Comparison of ENCODE assay signal across 9 cellular contexts in the genomic region with DNA sequence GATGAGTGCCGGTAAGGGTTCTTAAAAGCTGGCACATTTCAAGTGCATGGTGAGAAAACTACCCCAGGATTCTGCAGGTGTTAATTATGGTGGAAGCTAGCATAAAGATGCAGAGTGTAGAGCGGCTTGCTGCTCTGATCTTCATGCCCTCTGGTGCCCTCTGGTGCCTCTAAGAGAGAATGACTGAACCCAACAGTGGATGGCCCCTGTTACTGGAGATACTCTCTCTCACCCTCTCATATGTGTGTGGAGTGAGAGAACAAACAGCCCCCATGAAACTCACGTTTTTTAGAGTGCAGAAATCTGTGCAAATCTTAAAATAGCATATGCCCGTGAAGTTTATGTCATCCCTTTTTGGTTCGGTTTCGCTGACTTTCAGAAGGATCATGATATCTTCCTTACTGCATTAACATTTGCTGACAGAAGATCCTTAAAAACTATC.
DNase-seq lines count a peak whose midpoint lies in the region; ATAC-seq and TF ChIP-seq lines count a peak whose summit lies in the region.
"Had no signal": no experiment of that assay in that cellular context is flagged by ENCODE, and none has a peak within 500 bp of the region (broad histone marks: within the 10 kb centered on the region; RNA-seq: fewer than 3 reads in every experiment).

No MANE protein-coding gene starts in this region.

- no peak overlapping the region for H2AFZ ChIP-seq in HCT116 (ENCODE audit: low read depth, low read length, poor library complexity, severe bottlenecking)

- TF ChIP-seq CTCF in GM12875 (IDR thresholded peaks at IDR 0.05; ENCODE audit: borderline replicate concordance, insufficient read depth, low read depth, low read length), result peak; percentile 82
- peak in 2 of 3 experiments; percentile 54 to 56; a peak in 4 of 6 replicates for TF ChIP-seq CTCF in HCT116 (IDR thresholded peaks at IDR 0.05 in 2 of 3, conservative IDR thresholded peaks at IDR 0.05 in 1 of 3; ENCODE audit: borderline replicate concordance in 1 of 3, insufficient read depth in 1 of 3, low read depth in 2 of 3, low read length in 2 of 3)
- TF ChIP-seq CTCF in LNCaP clone FGC (IDR thresholded peaks at IDR 0.05; ENCODE audit: control insufficient read depth, extremely low read depth, insufficient read depth), result peak; percentile 80
- peak; percentile 85 for TF ChIP-seq CTCF in RWPE1 (conservative IDR thresholded peaks at IDR 0.05; ENCODE audit: low read depth)

- no peak for TF ChIP-seq POLR2A in HCT116 (IDR thresholded peaks at IDR 0.05; ENCODE audit: borderline replicate concordance, extremely low read depth, insufficient read depth, insufficient read length)

- H3K36me3 ChIP-seq in HCT116 (ENCODE audit: control insufficient read depth in 1 of 2, insufficient read depth in 2 of 2, low read length in 2 of 2), result no peaks in the 10 kb centered on the region

- H3K4me3 ChIP-seq in GM12875 (ENCODE audit: low read depth, low read length), result no peak overlapping the region
- H3K4me3 ChIP-seq in HCT116 (replicated peaks in 1 of 2; ENCODE audit: low read depth in 1 of 2, low read length in 2 of 2), result no peak overlapping the region
- no peak overlapping the region for H3K4me3 ChIP-seq in LNCaP clone FGC (ENCODE audit: low read depth, low read length)

- H3K27me3 ChIP-seq in HCT116 (ENCODE audit: insufficient read depth, low read length), result no peaks in the 10 kb centered on the region

- H3K27ac Mint-ChIP-seq in activated naive CD4-positive, alpha-beta T cell treated with anti-CD3 and anti-CD28 coated beads, Interleukin-2, amount 50 U/mL, for 72 hours, result no peak overlapping the region
- H3K27ac Mint-ChIP-seq: immature natural killer cell had no signal

- DNase-seq in HCT116 (ENCODE audit: low read depth, low spot score) (no peak), LNCaP clone FGC (ENCODE audit: low read depth) (no peak), RWPE1 (ENCODE audit: low spot score) (peak; percentile 51), Right ventricle myocardium superior (no peak), pulmonary artery endothelial cell (ENCODE audit: low read depth, low spot score) (peak; percentile 11), NCI-H524 treated with DMSO at 0.1 percent for 48 hours (lab: John Stamatoyannopoulos, UW) (no peak)
- peak in 1 of 2 donors; percentile 42 for DNase-seq in activated naive CD4-positive, alpha-beta T cell treated with anti-CD3 and anti-CD28 coated beads, Interleukin-2, amount 50 U/mL, for 72 hours (ENCODE audit: low spot score in 2 of 2)

- ATAC-seq in HCT116 (peak; percentile 60; the same call in 1 of the 2 replicates), Right ventricle myocardium superior (ENCODE audit: poor library complexity) (peak; percentile 86)
- ATAC-seq in activated naive CD4-positive, alpha-beta T cell treated with anti-CD3 and anti-CD28 coated beads, Interleukin-2, amount 50 U/mL, for 72 hours, result peak; percentile 78 to 93

- H3K79me2 ChIP-seq in HCT116 (ENCODE audit: insufficient read depth, low read length), result no peaks in the 10 kb centered on the region

- no TSS peak for BruUV-seq in HCT116 (replicated peaks; lab: Mats Ljungman, UMichigan)

- no peak overlapping the region for H3K27ac ChIP-seq in HCT116 (ENCODE audit: low read depth, low read length)
- H3K27ac ChIP-seq in RWPE1, result no peak overlapping the region

- H3K9me2 ChIP-seq in HCT116 (ENCODE audit: insufficient read depth), result no peaks in the 10 kb centered on the region

- H3K9me3 ChIP-seq in HCT116 (ENCODE audit: control insufficient read depth in 1 of 2, insufficient read depth in 1 of 2, low read depth in 1 of 2, low read length in 2 of 2), result peaks cover 5 to 11% of the 10 kb centered on the region in 2 experiments; a peak in 2 of 4 replicates

- TF ChIP-seq RAD21 in HCT116 (IDR thresholded peaks at IDR 0.05; ENCODE audit: low read depth), result no peak

- no peak overlapping the region for H3K4me2 ChIP-seq in HCT116 (ENCODE audit: low read length)

- intact Hi-C loops in HCT116 (cut with micrococcal nuclease), result loop anchor here (5.0 kb wide), 1 partner anchor 757 kb away; no protein-coding TSS in a partner anchor
- intact Hi-C loops in Right ventricle myocardium superior (cut with DNase I), result loop anchor here (5.0 kb wide), 1 partner anchor 372 kb away; no protein-coding TSS in a partner anchor

- no peaks in the 10 kb centered on the region for H3K9me3 Mint-ChIP-seq in activated naive CD4-positive, alpha-beta T cell treated with anti-CD3 and anti-CD28 coated beads, Interleukin-2, amount 50 U/mL, for 72 hours

- H3K9ac ChIP-seq in HCT116 (ENCODE audit: low read length), result no peak overlapping the region

- no peaks in the 10 kb centered on the region for H3K36me3 Mint-ChIP-seq in activated naive CD4-positive, alpha-beta T cell treated with anti-CD3 and anti-CD28 coated beads, Interleukin-2, amount 50 U/mL, for 72 hours
- H3K36me3 Mint-ChIP-seq: immature natural killer cell had no signal

- CTCF ChIA-PET in HCT116 (lab: Charles Lee) (no interaction called here), RWPE1 (lab: Yijun Ruan, JAX) (interaction anchor here (0.7 to 1.3 kb wide), 3 partner anchors 25 to 759 kb away, joined by 4 to 6 read pairs (median 4); no protein-coding TSS in a partner anchor)

- POLR2A ChIA-PET in HCT116 (lab: Charles Lee), result no interaction called here
- POLR2A ChIA-PET in RWPE1 (lab: Yijun Ruan, JAX; ENCODE audit: low non-redundant PET), result no interaction called here

- no peaks in the 10 kb centered on the region for H3K4me1 ChIP-seq in HCT116 (ENCODE audit: control insufficient read depth in 1 of 2, insufficient read depth in 2 of 2, low read length in 2 of 2)

- RAD21 ChIA-PET in HCT116 (lab: Charles Lee; ENCODE audit: low non-redundant PET in 1 of 2, low total read pairs in 2 of 2, uncharacterized antibody in 2 of 2, unreplicated experiment in 2 of 2), result no interaction called here

- no peaks in the 10 kb centered on the region for H4K20me1 ChIP-seq in HCT116 (ENCODE audit: insufficient read depth)

TF ChIP-seq in HCT116, 20 proteins besides CTCF, POLR2A, EP300 and RAD21:
- peak; percentile 97 for TF ChIP-seq TCF7L2 (IDR thresholded peaks at IDR 0.05; ENCODE audit: borderline replicate concordance, extremely low read depth, insufficient read depth, insufficient read length)
- no peak for TF ChIP-seq ZFX (IDR thresholded peaks at IDR 0.05)
- no peak for TF ChIP-seq EGR1 (IDR thresholded peaks at IDR 0.05; ENCODE audit: low read depth)

Comparison
In these comparisons a context has a peak if more than half of its experiments do, and no peak if none do; other contexts are left out.
1. DNase-seq: peak in RWPE1 (single experiment) and pulmonary artery endothelial cell (single experiment); none in HCT116 (single experiment), LNCaP clone FGC (single experiment), Right ventricle myocardium superior (single experiment) and NCI-H524 treated with DMSO at 0.1 percent for 48 hours (single experiment).
2. Peak in every context shown above with its lines, with median percentiles within 50 percentile points of each other: CTCF ChIP-seq and ATAC-seq.